9 cellular contexts compared by ENCODE assay signal in genomic region chr1:89085781-89086180, GRCh38. TPM values are rescaled to one million over a fixed set of nuclear protein-coding genes. Genes with fewer than 3 reads are reported as not detected.
DNase-seq lines count a peak whose midpoint lies in the region; ATAC-seq and TF ChIP-seq lines count a peak whose summit lies in the region.
"Had no signal": no experiment of that assay in that cellular context is flagged by ENCODE, and none has a peak within 500 bp of the region (broad histone marks: within the 10 kb centered on the region; RNA-seq: fewer than 3 reads in every experiment).

No MANE protein-coding gene starts in this region.

- no peak overlapping the region for H3K27ac Mint-ChIP-seq in activated CD8-positive, alpha-beta memory T cell treated with anti-CD3 and anti-CD28 coated beads, Interleukin-2, amount 10 ng/mL, durations not matched to agents 7 days and 5 days

- no peak overlapping the region for H3K27ac ChIP-seq in MM.1S (ENCODE audit: low read length)
- no peak overlapping the region for H3K27ac ChIP-seq in vagina

- H3K27me3 Mint-ChIP-seq in activated CD8-positive, alpha-beta memory T cell treated with anti-CD3 and anti-CD28 coated beads, Interleukin-2, amount 10 ng/mL, durations not matched to agents 7 days and 5 days = no peaks in the 10 kb centered on the region

- H3K9ac ChIP-seq in MM.1S (ENCODE audit: low read length) = no peak overlapping the region

- H3K79me2 ChIP-seq in MM.1S (ENCODE audit: low read length) = no peaks in the 10 kb centered on the region

- no peaks in the 10 kb centered on the region for H3K9me2 ChIP-seq in MM.1S (replicated peaks; ENCODE audit: insufficient read depth, low read length)

- TF ChIP-seq CTCF in MM.1S (IDR thresholded peaks at IDR 0.05; ENCODE audit: low read length) (peak; percentile 51), vagina (IDR thresholded peaks at IDR 0.05) (peak; percentile 33 to 67 (median 66))

- H3K27me3 ChIP-seq in MM.1S (replicated peaks; ENCODE audit: insufficient read depth, low read length) (no peaks in the 10 kb centered on the region), vagina (no peaks in the 10 kb centered on the region)

- H2AFZ ChIP-seq in MM.1S (ENCODE audit: low read length) = no peak overlapping the region

- no peaks in the 10 kb centered on the region for H3K9me3 Mint-ChIP-seq in activated CD8-positive, alpha-beta memory T cell treated with anti-CD3 and anti-CD28 coated beads, Interleukin-2, amount 10 ng/mL, durations not matched to agents 7 days and 5 days (ENCODE audit: low read depth)

- no peaks in the 10 kb centered on the region for H3F3A ChIP-seq in MM.1S (ENCODE audit: insufficient read depth, low read length)

- peaks cover 2% of the 10 kb centered on the region for H3K36me3 Mint-ChIP-seq in activated CD8-positive, alpha-beta memory T cell treated with anti-CD3 and anti-CD28 coated beads, Interleukin-2, amount 10 ng/mL, durations not matched to agents 7 days and 5 days

- no peak for TF ChIP-seq POLR2A in vagina (IDR thresholded peaks at IDR 0.05)

- peak; percentile 64 for ATAC-seq in activated CD8-positive, alpha-beta memory T cell treated with anti-CD3 and anti-CD28 coated beads, Interleukin-2, amount 10 ng/mL, durations not matched to agents 7 days and 5 days

- intact Hi-C loops in vagina (cut with DNase I) = no loop called here

- H3K4me1 ChIP-seq in MM.1S (ENCODE audit: low read length) = peaks cover 11% of the 10 kb centered on the region
- no peaks in the 10 kb centered on the region for H3K4me1 ChIP-seq in vagina

- H3K9me3 ChIP-seq in MM.1S (replicated peaks; ENCODE audit: insufficient read depth, low read length) = no peaks in the 10 kb centered on the region
- H3K9me3 ChIP-seq in vagina = no peaks in the 10 kb centered on the region

- DNase-seq in activated CD8-positive, alpha-beta memory T cell treated with anti-CD3 and anti-CD28 coated beads, Interleukin-2, amount 10 ng/mL, durations not matched to agents 7 days and 5 days = peak; percentile 56
- no peak for DNase-seq in activated CD8-positive, alpha-beta memory T cell treated with anti-CD3 and anti-CD28 coated beads, Interleukin-2, amount 50 U/mL, for 48 hours
- DNase-seq in MM.1S = peak; percentile 39
- peak; percentile 37 for DNase-seq in activated CD4-positive, alpha-beta T cell treated with anti-CD3 and anti-CD28 coated beads, Interleukin-2, amount 50 U/mL, for 1 hour
- peak; percentile 50 for DNase-seq in glomerular visceral epithelial cell (ENCODE audit: extremely low spot score)
- DNase-seq in vagina (ENCODE audit: extremely low spot score in 2 of 2) = no peak
- DNase-seq in occipital lobe (lab: John Stamatoyannopoulos, UW) = no peak
- DNase-seq in OCI-M2 (lab: John Stamatoyannopoulos, UW; ENCODE audit: unreplicated experiment) = no peak

- no peak overlapping the region for H3K4me3 Mint-ChIP-seq in activated CD8-positive, alpha-beta memory T cell treated with anti-CD3 and anti-CD28 coated beads, Interleukin-2, amount 10 ng/mL, durations not matched to agents 7 days and 5 days
- H3K4me3 Mint-ChIP-seq: neural crest cell had no signal

- CTCF ChIA-PET in activated CD8-positive, alpha-beta memory T cell treated with anti-CD3 and anti-CD28 coated beads, Interleukin-2, amount 10 ng/mL, durations not matched to agents 7 days and 5 days (lab: Charles Lee) = interaction anchor here (0.7 to 2.5 kb wide), 30 partner anchors 13 to 372 kb away, joined by 3 to 16 read pairs (median 4); partner anchors contain the start of genes GBP1, GBP5 and GBP6

- H4K20me1 ChIP-seq in MM.1S (ENCODE audit: insufficient read depth, low read length) = no peaks in the 10 kb centered on the region

- H3K36me3 ChIP-seq in MM.1S (replicated peaks; ENCODE audit: insufficient read depth, low read length) (no peaks in the 10 kb centered on the region), vagina (no peaks in the 10 kb centered on the region)

- H3K4me3 ChIP-seq in MM.1S (ENCODE audit: low read length) = no peak overlapping the region
- no peak overlapping the region for H3K4me3 ChIP-seq in vagina

- peaks cover 7% of the 10 kb centered on the region for H3K4me1 Mint-ChIP-seq in activated CD8-positive, alpha-beta memory T cell treated with anti-CD3 and anti-CD28 coated beads, Interleukin-2, amount 10 ng/mL, durations not matched to agents 7 days and 5 days
- H3K4me1 Mint-ChIP-seq: neural crest cell had no signal

- no peak overlapping the region for H3K4me2 ChIP-seq in MM.1S (ENCODE audit: low read depth, low read length)

RNA-seq across cellular contexts. Expression of gene GBP1, which starts 20.8 kb away (rescaled TPM):
- 100 to 1,000 TPM; 106 to 150 TPM for total RNA-seq in activated CD8-positive, alpha-beta memory T cell treated with anti-CD3 and anti-CD28 coated beads, Interleukin-2, amount 10 ng/mL, durations not matched to agents 7 days and 5 days
- total RNA-seq in vagina (17.4 TPM), occipital lobe (1.9 TPM)
- total RNA-seq: neural crest cell had no signal

RNA-seq across cellular contexts. Expression of gene GBP2, which starts 40.1 kb away (rescaled TPM):
- total RNA-seq in activated CD8-positive, alpha-beta memory T cell treated with anti-CD3 and anti-CD28 coated beads, Interleukin-2, amount 10 ng/mL, durations not matched to agents 7 days and 5 days = 100 to 1,000 TPM; 150 to 194 TPM
- total RNA-seq in vagina (59.4 TPM), occipital lobe (0.62 TPM)
- total RNA-seq: neural crest cell had no signal

Comparison
In these comparisons a context has a peak if more than half of its experiments do, and no peak if none do; other contexts are left out.
1. DNase-seq: peak in activated CD8-positive, alpha-beta memory T cell treated with anti-CD3 and anti-CD28 coated beads, Interleukin-2, amount 10 ng/mL, durations not matched to agents 7 days and 5 days (single experiment), MM.1S (single experiment), activated CD4-positive, alpha-beta T cell treated with anti-CD3 and anti-CD28 coated beads, Interleukin-2, amount 50 U/mL, for 1 hour (single experiment) and glomerular visceral epithelial cell (single experiment); none in activated CD8-positive, alpha-beta memory T cell treated with anti-CD3 and anti-CD28 coated beads, Interleukin-2, amount 50 U/mL, for 48 hours (single experiment), vagina (0 of 2), occipital lobe (single experiment) and OCI-M2 (single experiment).
2. RNA of gene GBP2, which starts 40.1 kb away (total RNA-seq): 150 to 194 TPM in activated CD8-positive, alpha-beta memory T cell treated with anti-CD3 and anti-CD28 coated beads, Interleukin-2, amount 10 ng/mL, durations not matched to agents 7 days and 5 days and 59.4 TPM in vagina (single experiment); 0.62 TPM in occipital lobe (single experiment); every median in the first group is over 10 times any median in the second.